8 cellular contexts compared by ENCODE assay signal in genomic region chr2:236871500-236872001, GRCh38.
DNase-seq lines count a peak whose midpoint lies in the region; ATAC-seq, FAIRE-seq and TF ChIP-seq lines count a peak whose summit lies in the region.

No MANE protein-coding gene starts in this region.

- peaks cover 2% of the 10 kb centered on the region for H3K27me3 Mint-ChIP-seq in neural progenitor cell (ENCODE audit: insufficient read depth, low read depth)

- TF ChIP-seq POLR2A in suprapubic skin (IDR thresholded peaks at IDR 0.05) = no peak

- no peak overlapping the region for H3K4me3 Mint-ChIP-seq in neural progenitor cell

- no peaks in the 10 kb centered on the region for H4K20me1 ChIP-seq in neural progenitor cell (ENCODE audit: low read depth)

- H3K27ac ChIP-seq in suprapubic skin (peak overlapping the region; percentile 64), neural progenitor cell (no peak overlapping the region)

- no peak overlapping the region for H3K9ac ChIP-seq in neural progenitor cell

- H3K4me2 ChIP-seq in neural progenitor cell = no peak overlapping the region

- H3K27me3 ChIP-seq in kidney epithelial cell (ENCODE audit: control insufficient read depth, insufficient read depth, low read length) (no peaks in the 10 kb centered on the region), suprapubic skin (no peaks in the 10 kb centered on the region), neural progenitor cell (no peaks in the 10 kb centered on the region)

- H3K4me1 Mint-ChIP-seq in neural progenitor cell = peaks cover 22% of the 10 kb centered on the region

- 21% methylated on average over 6 of the region's 6 CpGs for WGBS in suprapubic skin

- no peaks in the 10 kb centered on the region for H3K9me3 Mint-ChIP-seq in activated naive CD4-positive, alpha-beta T cell treated with anti-CD3 and anti-CD28 coated beads, Interleukin-2, amount 50 U/mL, for 72 hours
- peaks cover 4% of the 10 kb centered on the region for H3K9me3 Mint-ChIP-seq in neural progenitor cell

- H3K36me3 Mint-ChIP-seq in activated naive CD4-positive, alpha-beta T cell treated with anti-CD3 and anti-CD28 coated beads, Interleukin-2, amount 50 U/mL, for 72 hours = no peaks in the 10 kb centered on the region
- H3K36me3 Mint-ChIP-seq in neural progenitor cell = peaks cover 2% of the 10 kb centered on the region

- H3K36me3 ChIP-seq in kidney epithelial cell (ENCODE audit: control insufficient read depth, insufficient read depth, low read length) (no peaks in the 10 kb centered on the region), suprapubic skin (no peaks in the 10 kb centered on the region), neural progenitor cell (no peaks in the 10 kb centered on the region)

- H3K4me1 ChIP-seq in suprapubic skin = peaks cover 30% of the 10 kb centered on the region
- H3K4me1 ChIP-seq in neural progenitor cell = no peaks in the 10 kb centered on the region

- no peaks in the 10 kb centered on the region for H3F3A ChIP-seq in neural progenitor cell (ENCODE audit: low read depth)

- FAIRE-seq in HTR-8/SVneo (lab: Jason Lieb, UNC) = peak; percentile 31

- H3K79me2 ChIP-seq in neural progenitor cell (ENCODE audit: low read depth) = no peaks in the 10 kb centered on the region

- no peak overlapping the region for H2AFZ ChIP-seq in neural progenitor cell (replicated peaks)

- ATAC-seq in activated naive CD4-positive, alpha-beta T cell treated with anti-CD3 and anti-CD28 coated beads, Interleukin-2, amount 50 U/mL, for 72 hours = no peak
- ATAC-seq in HG02852 (IDR thresholded peaks at IDR 0.05; ENCODE audit: unreplicated experiment) = no peak

- no peak overlapping the region for H3K27ac Mint-ChIP-seq in activated naive CD4-positive, alpha-beta T cell treated with anti-CD3 and anti-CD28 coated beads, Interleukin-2, amount 50 U/mL, for 72 hours
- no peak overlapping the region for H3K27ac Mint-ChIP-seq in neural progenitor cell

- TF ChIP-seq EP300 in suprapubic skin (IDR thresholded peaks at IDR 0.05) = peak; percentile 53

- H3K4me3 ChIP-seq in kidney epithelial cell (ENCODE audit: low read depth, low read length) (no peak overlapping the region), suprapubic skin (no peak overlapping the region), neural progenitor cell (no peak overlapping the region)

- in situ Hi-C loops in ACHN (cut with HindIII; ENCODE audit: low pct_ligation_motif_present, low pct_unique_long_range_greater_than_20kb, low sequenced_read_pairs) = no loop called here

- H3K9me3 ChIP-seq in suprapubic skin = no peaks in the 10 kb centered on the region
- H3K9me3 ChIP-seq in neural progenitor cell (ENCODE audit: low read depth) = no peaks in the 10 kb centered on the region

- DNase-seq in ACHN (peak; percentile 61), HTR-8/SVneo (ENCODE audit: insufficient read length, low spot score) (peak; percentile 63), astrocyte of the hippocampus (ENCODE audit: low read depth, low spot score) (peak; percentile 52), kidney epithelial cell (ENCODE audit: low read depth) (peak; percentile 86), suprapubic skin (ENCODE audit: low spot score in 2 of 2) (peak; percentile 80 to 81), neural progenitor cell (ENCODE audit: low spot score) (no peak)
- DNase-seq in activated naive CD4-positive, alpha-beta T cell treated with anti-CD3 and anti-CD28 coated beads, Interleukin-2, amount 50 U/mL, for 72 hours (ENCODE audit: low spot score in 2 of 2) = no peak

- no peak for TF ChIP-seq CTCF in kidney epithelial cell (IDR thresholded peaks at IDR 0.05; ENCODE audit: insufficient read depth, low read length, poor library complexity, severe bottlenecking)
- no peak for TF ChIP-seq CTCF in suprapubic skin (IDR thresholded peaks at IDR 0.05)
- TF ChIP-seq CTCF in neural progenitor cell (IDR thresholded peaks at IDR 0.05) = no peak

Comparison
In these comparisons a context has a peak if more than half of its experiments do, and no peak if none do; other contexts are left out.
1. DNase-seq: peak in ACHN (single experiment), HTR-8/SVneo (single experiment), astrocyte of the hippocampus (single experiment), kidney epithelial cell (single experiment) and suprapubic skin (2 of 2); none in activated naive CD4-positive, alpha-beta T cell treated with anti-CD3 and anti-CD28 coated beads, Interleukin-2, amount 50 U/mL, for 72 hours (0 of 2) and neural progenitor cell (single experiment).